ENCODE assay signal across 1 cellular context in the genomic region with DNA sequence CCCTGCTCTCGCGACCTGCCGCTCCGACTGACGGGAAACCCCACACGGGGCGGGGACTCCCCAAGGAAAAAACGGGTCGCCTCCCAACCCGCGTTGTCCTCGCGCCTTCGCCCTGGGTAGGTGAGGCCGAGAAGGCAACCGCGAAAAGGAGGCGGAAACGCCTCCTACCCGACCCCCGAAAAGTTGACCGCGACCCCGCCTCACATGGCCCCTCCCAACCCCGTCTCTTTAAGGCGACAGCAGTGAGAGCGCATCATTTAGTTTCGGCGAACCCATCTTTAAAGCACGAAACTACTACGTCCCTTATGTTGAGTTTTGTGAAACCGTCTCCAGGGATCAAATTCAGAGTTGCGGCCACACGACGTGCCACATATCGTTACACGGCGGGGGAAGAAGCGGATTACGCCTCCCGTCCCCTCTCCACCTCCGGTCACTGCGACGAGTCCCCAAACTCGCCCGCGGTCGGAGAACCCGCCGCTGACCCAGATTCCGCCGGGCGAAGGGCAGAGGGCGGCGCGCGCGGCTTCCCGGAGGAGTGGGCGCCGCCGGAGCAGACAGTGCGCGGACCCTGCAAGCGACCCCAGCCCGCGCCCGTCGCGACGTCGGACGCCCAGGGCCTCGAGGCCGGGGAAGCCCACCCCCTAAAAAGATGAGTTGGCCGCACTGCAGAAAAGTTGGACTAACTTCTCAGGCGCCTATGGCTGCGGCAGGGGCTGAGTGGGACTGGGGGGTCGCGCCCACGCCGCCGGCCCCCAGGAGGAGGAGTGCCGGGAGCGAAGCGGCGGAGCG.
TF ChIP-seq lines count a peak whose summit lies in the region.

No MANE protein-coding gene starts in this region.

TF ChIP-seq in H1, 55 proteins besides CTCF, POLR2A, EP300 and RAD21:
- peak; percentile 74 for TF ChIP-seq TAF7 (optimal IDR thresholded peaks at IDR 0.05; ENCODE audit: borderline replicate concordance, low read depth, low read length)
- TF ChIP-seq SP1 (IDR thresholded peaks at IDR 0.05; ENCODE audit: low read depth, low read length) = 0 out of 2 replicates have a peak, but pooled peaks have one; percentile 23
- no peak for TF ChIP-seq GTF2F1 (IDR thresholded peaks at IDR 0.05; ENCODE audit: borderline replicate concordance, low read depth, low read length)
- TF ChIP-seq HDAC6 (IDR thresholded peaks at IDR 0.05; ENCODE audit: low read depth, low read length) = no peak
- peak; percentile 7; the same call in 1 of the 2 replicates for TF ChIP-seq YY1 (IDR thresholded peaks at IDR 0.05; ENCODE audit: low read depth, low read length)
- peak; percentile 67; the same call in 1 of the 2 replicates for TF ChIP-seq SP4 (IDR thresholded peaks at IDR 0.05; ENCODE audit: low read length)
- peak; percentile 26; the same call in 1 of the 2 replicates for TF ChIP-seq CHD1 (IDR thresholded peaks at IDR 0.05; ENCODE audit: low read depth, low read length)
- no peak for TF ChIP-seq SRF (IDR thresholded peaks at IDR 0.05; ENCODE audit: low read depth, low read length)
- peak; percentile 76 for TF ChIP-seq CHD2 (IDR thresholded peaks at IDR 0.05; ENCODE audit: low read length)
- TF ChIP-seq EZH2 (IDR thresholded peaks at IDR 0.05; ENCODE audit: low read depth, low read length, severe bottlenecking) = no peak
- TF ChIP-seq GABPA (IDR thresholded peaks at IDR 0.05; ENCODE audit: borderline replicate concordance, insufficient read depth, low read length) = no peak
- TF ChIP-seq SIN3A (conservative IDR thresholded peaks at IDR 0.05 in 1 of 2, IDR thresholded peaks at IDR 0.05 in 1 of 2; ENCODE audit: low read depth in 1 of 2, low read length in 2 of 2) = peak in 1 of 2 experiments; percentile 73; a peak in 2 of 4 replicates
- TF ChIP-seq CREB1 (IDR thresholded peaks at IDR 0.05) = peak; percentile 88
- TF ChIP-seq SAP30 (IDR thresholded peaks at IDR 0.05; ENCODE audit: insufficient read depth, insufficient replicate concordance, low read length) = peak; percentile 59
- TF ChIP-seq HDAC2 (IDR thresholded peaks at IDR 0.05; ENCODE audit: borderline replicate concordance in 1 of 2, low read depth in 2 of 2, low read length in 2 of 2) = 0 out of 4 replicates have a peak, but pooled peaks of 1 of the 2 experiments have one; percentile 36
- TF ChIP-seq, protein P1, sequence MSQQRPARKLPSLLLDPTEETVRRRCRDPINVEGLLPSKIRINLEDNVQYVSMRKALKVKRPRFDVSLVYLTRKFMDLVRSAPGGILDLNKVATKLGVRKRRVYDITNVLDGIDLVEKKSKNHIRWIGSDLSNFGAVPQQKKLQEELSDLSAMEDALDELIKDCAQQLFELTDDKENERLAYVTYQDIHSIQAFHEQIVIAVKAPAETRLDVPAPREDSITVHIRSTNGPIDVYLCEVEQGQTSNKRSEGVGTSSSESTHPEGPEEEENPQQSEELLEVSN (IDR thresholded peaks at IDR 0.05) = peak; percentile 57
- TF ChIP-seq POLR2AphosphoS5 (IDR thresholded peaks at IDR 0.05; ENCODE audit: low read depth, low read length) = peak; percentile 85
- TF ChIP-seq KDM5A (IDR thresholded peaks at IDR 0.05; ENCODE audit: low read length) = no peak
- no peak for TF ChIP-seq TCF12 (IDR thresholded peaks at IDR 0.05; ENCODE audit: low read depth, low read length)
- TF ChIP-seq FOSL1 (IDR thresholded peaks at IDR 0.05; ENCODE audit: insufficient read depth, low read depth, low read length) = no peak
- TF ChIP-seq JUND (IDR thresholded peaks at IDR 0.05; ENCODE audit: low read length) = 0 out of 2 replicates have a peak, but pooled peaks have one; percentile 24
- 0 out of 2 replicates have a peak, but pooled peaks have one; percentile 30 for TF ChIP-seq BRCA1 (IDR thresholded peaks at IDR 0.05; ENCODE audit: low read depth, low read length)
- peak; percentile 75 for TF ChIP-seq PHF8 (conservative IDR thresholded peaks at IDR 0.05; ENCODE audit: low read depth, low read length)
- TF ChIP-seq, protein P2, sequence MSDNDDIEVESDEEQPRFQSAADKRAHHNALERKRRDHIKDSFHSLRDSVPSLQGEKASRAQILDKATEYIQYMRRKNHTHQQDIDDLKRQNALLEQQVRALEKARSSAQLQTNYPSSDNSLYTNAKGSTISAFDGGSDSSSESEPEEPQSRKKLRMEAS (IDR thresholded peaks at IDR 0.05) = peak; percentile 80
- TF ChIP-seq TEAD4 (IDR thresholded peaks at IDR 0.05; ENCODE audit: low read depth, low read length) = no peak
- peak; percentile 90 for TF ChIP-seq TBP (IDR thresholded peaks at IDR 0.05; ENCODE audit: low read depth, low read length)
- TF ChIP-seq SUZ12 (IDR thresholded peaks at IDR 0.05; ENCODE audit: low read length) = no peak
- TF ChIP-seq RBBP5 (IDR thresholded peaks at IDR 0.05; ENCODE audit: borderline replicate concordance, low read depth, low read length) = no peak; the same call in 1 of the 2 replicates
- TF ChIP-seq TAF1 (IDR thresholded peaks at IDR 0.05; ENCODE audit: low read depth, low read length) = peak; percentile 85
- TF ChIP-seq, protein P3, sequence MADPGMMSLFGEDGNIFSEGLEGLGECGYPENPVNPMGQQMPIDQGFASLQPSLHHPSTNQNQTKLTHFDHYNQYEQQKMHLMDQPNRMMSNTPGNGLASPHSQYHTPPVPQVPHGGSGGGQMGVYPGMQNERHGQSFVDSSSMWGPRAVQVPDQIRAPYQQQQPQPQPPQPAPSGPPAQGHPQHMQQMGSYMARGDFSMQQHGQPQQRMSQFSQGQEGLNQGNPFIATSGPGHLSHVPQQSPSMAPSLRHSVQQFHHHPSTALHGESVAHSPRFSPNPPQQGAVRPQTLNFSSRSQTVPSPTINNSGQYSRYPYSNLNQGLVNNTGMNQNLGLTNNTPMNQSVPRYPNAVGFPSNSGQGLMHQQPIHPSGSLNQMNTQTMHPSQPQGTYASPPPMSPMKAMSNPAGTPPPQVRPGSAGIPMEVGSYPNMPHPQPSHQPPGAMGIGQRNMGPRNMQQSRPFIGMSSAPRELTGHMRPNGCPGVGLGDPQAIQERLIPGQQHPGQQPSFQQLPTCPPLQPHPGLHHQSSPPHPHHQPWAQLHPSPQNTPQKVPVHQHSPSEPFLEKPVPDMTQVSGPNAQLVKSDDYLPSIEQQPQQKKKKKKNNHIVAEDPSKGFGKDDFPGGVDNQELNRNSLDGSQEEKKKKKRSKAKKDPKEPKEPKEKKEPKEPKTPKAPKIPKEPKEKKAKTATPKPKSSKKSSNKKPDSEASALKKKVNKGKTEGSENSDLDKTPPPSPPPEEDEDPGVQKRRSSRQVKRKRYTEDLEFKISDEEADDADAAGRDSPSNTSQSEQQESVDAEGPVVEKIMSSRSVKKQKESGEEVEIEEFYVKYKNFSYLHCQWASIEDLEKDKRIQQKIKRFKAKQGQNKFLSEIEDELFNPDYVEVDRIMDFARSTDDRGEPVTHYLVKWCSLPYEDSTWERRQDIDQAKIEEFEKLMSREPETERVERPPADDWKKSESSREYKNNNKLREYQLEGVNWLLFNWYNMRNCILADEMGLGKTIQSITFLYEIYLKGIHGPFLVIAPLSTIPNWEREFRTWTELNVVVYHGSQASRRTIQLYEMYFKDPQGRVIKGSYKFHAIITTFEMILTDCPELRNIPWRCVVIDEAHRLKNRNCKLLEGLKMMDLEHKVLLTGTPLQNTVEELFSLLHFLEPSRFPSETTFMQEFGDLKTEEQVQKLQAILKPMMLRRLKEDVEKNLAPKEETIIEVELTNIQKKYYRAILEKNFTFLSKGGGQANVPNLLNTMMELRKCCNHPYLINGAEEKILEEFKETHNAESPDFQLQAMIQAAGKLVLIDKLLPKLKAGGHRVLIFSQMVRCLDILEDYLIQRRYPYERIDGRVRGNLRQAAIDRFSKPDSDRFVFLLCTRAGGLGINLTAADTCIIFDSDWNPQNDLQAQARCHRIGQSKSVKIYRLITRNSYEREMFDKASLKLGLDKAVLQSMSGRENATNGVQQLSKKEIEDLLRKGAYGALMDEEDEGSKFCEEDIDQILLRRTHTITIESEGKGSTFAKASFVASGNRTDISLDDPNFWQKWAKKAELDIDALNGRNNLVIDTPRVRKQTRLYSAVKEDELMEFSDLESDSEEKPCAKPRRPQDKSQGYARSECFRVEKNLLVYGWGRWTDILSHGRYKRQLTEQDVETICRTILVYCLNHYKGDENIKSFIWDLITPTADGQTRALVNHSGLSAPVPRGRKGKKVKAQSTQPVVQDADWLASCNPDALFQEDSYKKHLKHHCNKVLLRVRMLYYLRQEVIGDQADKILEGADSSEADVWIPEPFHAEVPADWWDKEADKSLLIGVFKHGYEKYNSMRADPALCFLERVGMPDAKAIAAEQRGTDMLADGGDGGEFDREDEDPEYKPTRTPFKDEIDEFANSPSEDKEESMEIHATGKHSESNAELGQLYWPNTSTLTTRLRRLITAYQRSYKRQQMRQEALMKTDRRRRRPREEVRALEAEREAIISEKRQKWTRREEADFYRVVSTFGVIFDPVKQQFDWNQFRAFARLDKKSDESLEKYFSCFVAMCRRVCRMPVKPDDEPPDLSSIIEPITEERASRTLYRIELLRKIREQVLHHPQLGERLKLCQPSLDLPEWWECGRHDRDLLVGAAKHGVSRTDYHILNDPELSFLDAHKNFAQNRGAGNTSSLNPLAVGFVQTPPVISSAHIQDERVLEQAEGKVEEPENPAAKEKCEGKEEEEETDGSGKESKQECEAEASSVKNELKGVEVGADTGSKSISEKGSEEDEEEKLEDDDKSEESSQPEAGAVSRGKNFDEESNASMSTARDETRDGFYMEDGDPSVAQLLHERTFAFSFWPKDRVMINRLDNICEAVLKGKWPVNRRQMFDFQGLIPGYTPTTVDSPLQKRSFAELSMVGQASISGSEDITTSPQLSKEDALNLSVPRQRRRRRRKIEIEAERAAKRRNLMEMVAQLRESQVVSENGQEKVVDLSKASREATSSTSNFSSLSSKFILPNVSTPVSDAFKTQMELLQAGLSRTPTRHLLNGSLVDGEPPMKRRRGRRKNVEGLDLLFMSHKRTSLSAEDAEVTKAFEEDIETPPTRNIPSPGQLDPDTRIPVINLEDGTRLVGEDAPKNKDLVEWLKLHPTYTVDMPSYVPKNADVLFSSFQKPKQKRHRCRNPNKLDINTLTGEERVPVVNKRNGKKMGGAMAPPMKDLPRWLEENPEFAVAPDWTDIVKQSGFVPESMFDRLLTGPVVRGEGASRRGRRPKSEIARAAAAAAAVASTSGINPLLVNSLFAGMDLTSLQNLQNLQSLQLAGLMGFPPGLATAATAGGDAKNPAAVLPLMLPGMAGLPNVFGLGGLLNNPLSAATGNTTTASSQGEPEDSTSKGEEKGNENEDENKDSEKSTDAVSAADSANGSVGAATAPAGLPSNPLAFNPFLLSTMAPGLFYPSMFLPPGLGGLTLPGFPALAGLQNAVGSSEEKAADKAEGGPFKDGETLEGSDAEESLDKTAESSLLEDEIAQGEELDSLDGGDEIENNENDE (IDR thresholded peaks at IDR 0.05; ENCODE audit: insufficient replicate concordance, low read length) = no peak
- peak; percentile 70 for TF ChIP-seq ASH2L (IDR thresholded peaks at IDR 0.05; ENCODE audit: low read length)
